8 cellular contexts compared by ENCODE assay signal in genomic region chr5:88675159-88675757, GRCh38.
DNase-seq lines count a peak whose midpoint lies in the region; ATAC-seq and TF ChIP-seq lines count a peak whose summit lies in the region.

No MANE protein-coding gene starts in this region.

- H3K4me1 ChIP-seq in ascending aorta (peaks cover 4 to 11% of the 10 kb centered on the region in 2 donors), upper lobe of left lung (peaks cover 24 to 26% (median 25%) of the 10 kb centered on the region in 4 donors)

- ATAC-seq in GM21529 (IDR thresholded peaks at IDR 0.05; ENCODE audit: unreplicated experiment) (peak; percentile 25), upper lobe of left lung (ENCODE audit: low FRiP score in 2 of 2) (peak in 1 of 2 donors; percentile 27)

- H3K27ac ChIP-seq in ascending aorta (no peak overlapping the region), upper lobe of left lung (no peak overlapping the region)

- DNase-seq in GM06990 (ENCODE audit: extremely low read depth, insufficient read length) (no peak), LoVo (ENCODE audit: low spot score) (peak; percentile 22), ascending aorta (ENCODE audit: low spot score in 2 of 2) (no peak), medulla oblongata (ENCODE audit: extremely low spot score) (peak; percentile 64), upper lobe of left lung (no peak), NCI-H2196 (lab: John Stamatoyannopoulos, UW; ENCODE audit: unreplicated experiment) (no peak), T-helper 9 cell (no peak)

- H3K9me3 ChIP-seq in ascending aorta (no peaks in the 10 kb centered on the region), upper lobe of left lung (no peaks in the 10 kb centered on the region)

- H3K27me3 ChIP-seq in GM06990 (replicated peaks; ENCODE audit: control insufficient read depth, insufficient read depth, low read length) = no peaks in the 10 kb centered on the region
- H3K27me3 ChIP-seq in ascending aorta = peaks cover 65% of the 10 kb centered on the region
- peaks cover 0 to 84% (median 44%) of the 10 kb centered on the region in 4 donors for H3K27me3 ChIP-seq in upper lobe of left lung

- no peaks in the 10 kb centered on the region for H3K36me3 ChIP-seq in GM06990 (ENCODE audit: control insufficient read depth, insufficient read depth, low read length)
- H3K36me3 ChIP-seq in ascending aorta = no peaks in the 10 kb centered on the region
- H3K36me3 ChIP-seq in upper lobe of left lung = no peaks in the 10 kb centered on the region

- no peak for TF ChIP-seq EP300 in upper lobe of left lung (IDR thresholded peaks at IDR 0.05)

- H3K4me3 ChIP-seq in GM06990 (replicated peaks; ENCODE audit: low read depth, low read length) (peak overlapping the region; percentile 67), ascending aorta (peak overlapping the region; percentile 57 to 62), upper lobe of left lung (peak overlapping the region in 3 of 4 donors; percentile 26 to 50 (median 42))

- no peak for TF ChIP-seq POLR2A in upper lobe of left lung (IDR thresholded peaks at IDR 0.05)

- TF ChIP-seq CTCF in GM06990 (IDR thresholded peaks at IDR 0.05; ENCODE audit: insufficient read depth, low read length, poor library complexity, severe bottlenecking) (no peak), ascending aorta (IDR thresholded peaks at IDR 0.05) (no peak), upper lobe of left lung (IDR thresholded peaks at IDR 0.05) (no peak)

- WGBS in upper lobe of left lung, 2 donors = 10 to 12% methylated on average over 14 to 21 of the region's 21 CpGs

- intact Hi-C loops in ascending aorta (cut with DNase I) = no loop called here

Comparison
In these comparisons a context has a peak if more than half of its experiments do, and no peak if none do; other contexts are left out.
1. DNase-seq: peak in LoVo (single experiment) and medulla oblongata (single experiment); none in GM06990 (single experiment), ascending aorta (0 of 2), upper lobe of left lung (0 of 2), NCI-H2196 (single experiment) and T-helper 9 cell (single experiment).
2. Peak in every context shown above with its lines, with median percentiles within 50 percentile points of each other: H3K4me3 ChIP-seq.